Comparison of ENCODE assay signal across 8 cellular contexts in genomic region chr1:155940531-155940992, GRCh38. TPM values are rescaled to one million over a fixed set of nuclear protein-coding genes. Genes with fewer than 3 reads are reported as not detected.
DNase-seq lines count a peak whose midpoint lies in the region; ATAC-seq, FAIRE-seq and TF ChIP-seq lines count a peak whose summit lies in the region.

No MANE protein-coding gene starts in this region.

- H3K9me3 ChIP-seq in SK-N-MC (ENCODE audit: low read depth, low read length) (no peaks in the 10 kb centered on the region), endothelial cell of umbilical vein (replicated peaks; ENCODE audit: control insufficient read depth, insufficient read depth, low read length) (no peaks in the 10 kb centered on the region), neuronal stem cell (replicated peaks in 1 of 2; ENCODE audit: control insufficient read depth in 2 of 2, insufficient read depth in 1 of 2, low read depth in 1 of 2, low read length in 2 of 2) (no peaks in the 10 kb centered on the region)

- H4K8ac ChIP-seq in neuronal stem cell (ENCODE audit: low read depth, low read length) = no peak overlapping the region

- DNase-seq in activated CD8-positive, alpha-beta memory T cell treated with anti-CD3 and anti-CD28 coated beads, Interleukin-2, amount 10 ng/mL, durations not matched to agents 7 days and 5 days = no peak
- DNase-seq in activated CD8-positive, alpha-beta memory T cell treated with anti-CD3 and anti-CD28 coated beads, Interleukin-2, amount 50 U/mL, for 48 hours = no peak
- DNase-seq in SK-N-MC (ENCODE audit: low read depth, low spot score) (no peak), endothelial cell of umbilical vein (ENCODE audit: low read depth, low spot score) (peak; percentile 84), neuronal stem cell (ENCODE audit: low spot score) (no peak), COLO829 (ENCODE audit: low spot score) (no peak), NCI-H1436 (lab: John Stamatoyannopoulos, UW) (no peak)

- intact Hi-C loops in endothelial cell of umbilical vein (cut with micrococcal nuclease) = loop anchor here (1.0 kb wide), 2 partner anchors 22 to 113 kb away; partner anchors contain the start of gene UBQLN4

- H3K14ac ChIP-seq in neuronal stem cell (ENCODE audit: low read length) = no peak overlapping the region

- H3K36me3 Mint-ChIP-seq in activated CD8-positive, alpha-beta memory T cell treated with anti-CD3 and anti-CD28 coated beads, Interleukin-2, amount 10 ng/mL, durations not matched to agents 7 days and 5 days = no peaks in the 10 kb centered on the region

- peak; percentile 87 for TF ChIP-seq POLR2A in endothelial cell of umbilical vein (IDR thresholded peaks at IDR 0.05; ENCODE audit: low read depth, low read length)

- H3K4me3 Mint-ChIP-seq in activated CD8-positive, alpha-beta memory T cell treated with anti-CD3 and anti-CD28 coated beads, Interleukin-2, amount 10 ng/mL, durations not matched to agents 7 days and 5 days = no peak overlapping the region

- H3K4me2 ChIP-seq in endothelial cell of umbilical vein (ENCODE audit: insufficient read depth, low read length) (peak overlapping the region; percentile 87), neuronal stem cell (ENCODE audit: insufficient read depth, low read length, poor library complexity, severe bottlenecking) (no peak overlapping the region)

- H3K4me3 ChIP-seq in SK-N-MC = peak overlapping the region; percentile 17; the same call in 1 of the 2 replicates
- H3K4me3 ChIP-seq in endothelial cell of umbilical vein (replicated peaks in 1 of 3; ENCODE audit: insufficient read depth in 1 of 3, low read depth in 1 of 3, low read length in 3 of 3) = peak overlapping the region in 1 of 3 experiments; percentile 21
- no peak overlapping the region for H3K4me3 ChIP-seq in neuronal stem cell (ENCODE audit: low read length in 2 of 2)

- no peak for TF ChIP-seq CTCF in endothelial cell of umbilical vein (IDR thresholded peaks at IDR 0.05; ENCODE audit: extremely low read depth in 1 of 2, insufficient read depth in 1 of 2, low read depth in 1 of 2, low read length in 2 of 2)

- H3K36me3 ChIP-seq in SK-N-MC (ENCODE audit: insufficient read depth, low read length) (no peaks in the 10 kb centered on the region), endothelial cell of umbilical vein (ENCODE audit: control insufficient read depth in 2 of 2, extremely low read depth in 1 of 2, insufficient read depth in 2 of 2, low read length in 2 of 2) (no peaks in the 10 kb centered on the region), neuronal stem cell (replicated peaks in 1 of 2; ENCODE audit: control insufficient read depth in 2 of 2, insufficient read depth in 2 of 2, low read length in 2 of 2) (no peaks in the 10 kb centered on the region)

- WGBS in neuronal stem cell (ENCODE audit: extremely low coverage in 2 of 2, insufficient read length in 2 of 2, insufficient replicate concordance in 1 of 2), 2 donors = no CpG with 5 or more reads among the region's 4 CpGs

- H3K79me1 ChIP-seq in neuronal stem cell (ENCODE audit: low read depth, low read length) = no peaks in the 10 kb centered on the region

- H2AFZ ChIP-seq in endothelial cell of umbilical vein (ENCODE audit: low read depth, low read length) (no peak overlapping the region), neuronal stem cell (ENCODE audit: low read length) (peak overlapping the region; percentile 65)

- peak overlapping the region; percentile 88 for H3K27ac ChIP-seq in SK-N-MC
- peak overlapping the region; percentile 90 for H3K27ac ChIP-seq in endothelial cell of umbilical vein (ENCODE audit: insufficient read depth, low read depth, low read length)
- no peak overlapping the region for H3K27ac ChIP-seq in neuronal stem cell (replicated peaks; ENCODE audit: low read length)

- no peak overlapping the region for H2BK120ac ChIP-seq in neuronal stem cell (ENCODE audit: low read depth, low read length)

- no peak overlapping the region for H2AK5ac ChIP-seq in neuronal stem cell (ENCODE audit: low read depth, low read length)

- H3K9me1 ChIP-seq in endothelial cell of umbilical vein (replicated peaks; ENCODE audit: control insufficient read depth, extremely low read depth, insufficient read depth, low read length) = no peaks in the 10 kb centered on the region

- FAIRE-seq in endothelial cell of umbilical vein (lab: Jason Lieb, UNC) = peak; percentile 100

- no peaks in the 10 kb centered on the region for H4K20me1 ChIP-seq in endothelial cell of umbilical vein (replicated peaks; ENCODE audit: control insufficient read depth, extremely low read depth, insufficient read depth, low read length)

- BruUV-seq in endothelial cell of umbilical vein (replicated peaks; lab: Mats Ljungman, UMichigan) = TSS peak; percentile 40

- ATAC-seq in activated CD8-positive, alpha-beta memory T cell treated with anti-CD3 and anti-CD28 coated beads, Interleukin-2, amount 10 ng/mL, durations not matched to agents 7 days and 5 days = peak; percentile 20
- no peak for ATAC-seq in GM21786 (IDR thresholded peaks at IDR 0.05; ENCODE audit: unreplicated experiment)

- H2BK12ac ChIP-seq in neuronal stem cell (ENCODE audit: low read length) = no peak overlapping the region

- no peak overlapping the region for H3K23ac ChIP-seq in neuronal stem cell (ENCODE audit: low read depth, low read length, poor library complexity)

- POLR2A ChIA-PET in endothelial cell of umbilical vein (lab: Charles Lee) = interaction anchor here (0.7 kb wide), 1 partner anchor 38 kb away, joined by 4 read pairs; the partner anchor contains the start of gene ARHGEF2

- H3K9me3 Mint-ChIP-seq in activated CD8-positive, alpha-beta memory T cell treated with anti-CD3 and anti-CD28 coated beads, Interleukin-2, amount 10 ng/mL, durations not matched to agents 7 days and 5 days (ENCODE audit: low read depth) = no peaks in the 10 kb centered on the region

- no peak overlapping the region for H2BK5ac ChIP-seq in neuronal stem cell (ENCODE audit: low read length)

- H4K91ac ChIP-seq in neuronal stem cell (ENCODE audit: low read depth, low read length, poor library complexity) = no peak overlapping the region

- H3K27ac Mint-ChIP-seq in activated CD8-positive, alpha-beta memory T cell treated with anti-CD3 and anti-CD28 coated beads, Interleukin-2, amount 10 ng/mL, durations not matched to agents 7 days and 5 days = peak overlapping the region; percentile 81

- no peak overlapping the region for H2BK15ac ChIP-seq in neuronal stem cell (ENCODE audit: low read length)

- peaks cover 28% of the 10 kb centered on the region for H3K4me1 ChIP-seq in endothelial cell of umbilical vein (ENCODE audit: control insufficient read depth, extremely low read depth, insufficient read depth, low read length)
- H3K4me1 ChIP-seq in neuronal stem cell (ENCODE audit: control insufficient read depth in 2 of 2, insufficient read depth in 1 of 2, low read depth in 1 of 2, low read length in 2 of 2) = peaks cover 5 to 8% of the 10 kb centered on the region in 2 donors

- peak overlapping the region; percentile 56 for H3K9ac ChIP-seq in SK-N-MC (ENCODE audit: insufficient read length)
- H3K9ac ChIP-seq in endothelial cell of umbilical vein (replicated peaks; ENCODE audit: extremely low read depth, insufficient read depth, low read length) = peak overlapping the region; percentile 70
- H3K9ac ChIP-seq in neuronal stem cell (ENCODE audit: low read depth, low read length, poor library complexity) = no peak overlapping the region

- no peaks in the 10 kb centered on the region for H3K27me3 Mint-ChIP-seq in activated CD8-positive, alpha-beta memory T cell treated with anti-CD3 and anti-CD28 coated beads, Interleukin-2, amount 10 ng/mL, durations not matched to agents 7 days and 5 days

- no peaks in the 10 kb centered on the region for H3K79me2 ChIP-seq in endothelial cell of umbilical vein (ENCODE audit: control insufficient read depth, insufficient read depth, low read length)

- peaks cover 51% of the 10 kb centered on the region for H3K4me1 Mint-ChIP-seq in activated CD8-positive, alpha-beta memory T cell treated with anti-CD3 and anti-CD28 coated beads, Interleukin-2, amount 10 ng/mL, durations not matched to agents 7 days and 5 days

- dilution Hi-C loops in endothelial cell of umbilical vein (cut with MboI; ENCODE audit: extremely low pct_ligation_motif_present, low sequenced_read_pairs) = no loop called here

- H3K4ac ChIP-seq in neuronal stem cell (ENCODE audit: low read length) = no peak overlapping the region

- CTCF ChIA-PET in activated CD8-positive, alpha-beta memory T cell treated with anti-CD3 and anti-CD28 coated beads, Interleukin-2, amount 10 ng/mL, durations not matched to agents 7 days and 5 days (lab: Charles Lee) = interaction anchor here (0.9 to 5.7 kb wide), 9 partner anchors 9 to 126 kb away, joined by 3 to 119 read pairs (median 7); partner anchors contain the start of gene ARHGEF2
- CTCF ChIA-PET in endothelial cell of umbilical vein (lab: Charles Lee) = interaction anchor here (0.8 to 3.8 kb wide), 8 partner anchors 22 to 189 kb away, joined by 3 to 142 read pairs (median 6); partner anchors contain the start of gene ARHGEF2

- no peaks in the 10 kb centered on the region for H3K27me3 ChIP-seq in endothelial cell of umbilical vein (ENCODE audit: control insufficient read depth in 2 of 2, insufficient read depth in 2 of 2, low read length in 2 of 2)
- no peaks in the 10 kb centered on the region for H3K27me3 ChIP-seq in neuronal stem cell (ENCODE audit: control insufficient read depth in 3 of 3, insufficient read depth in 3 of 3, low read depth in 1 of 3, low read length in 3 of 3)

- no peak overlapping the region for H3K18ac ChIP-seq in neuronal stem cell (ENCODE audit: low read length)

RNA-seq across cellular contexts. Expression of gene RXFP4, which starts 0.9 kb away (rescaled TPM):
- not detected for total RNA-seq in activated CD8-positive, alpha-beta memory T cell treated with anti-CD3 and anti-CD28 coated beads, Interleukin-2, amount 10 ng/mL, durations not matched to agents 7 days and 5 days
- total RNA-seq in endothelial cell of umbilical vein = not detected in 2 replicates
- polyA plus RNA-seq in endothelial cell of umbilical vein = not detected in 2 replicates
- not detected in 2 replicates for polyA plus RNA-seq in endothelial cell of umbilical vein (2011; cell fraction: cytosol; rRNA removed)
- polyA plus RNA-seq in endothelial cell of umbilical vein (2011; cell fraction: nucleus; rRNA removed) = not detected in 2 replicates
- polyA plus RNA-seq in endothelial cell of umbilical vein (2012) = not detected in 2 replicates
- not detected in 2 replicates for polyA minus RNA-seq in endothelial cell of umbilical vein
- polyA minus RNA-seq in endothelial cell of umbilical vein (2011; cell fraction: cytosol; rRNA and poly(A)+ RNA removed) = not detected
- 0.34 TPM in 1 of 2 replicates, not detected in the other for polyA minus RNA-seq in endothelial cell of umbilical vein (2011; cell fraction: nucleus; rRNA and poly(A)+ RNA removed)
- polyA plus RNA-seq in neuronal stem cell (2013, experiment 1 of 2) = not detected
- not detected for polyA plus RNA-seq in neuronal stem cell (2013, experiment 2 of 2)

RNA-seq across cellular contexts. Expression of gene KHDC4, which starts 6.3 kb away (rescaled TPM):
- total RNA-seq in activated CD8-positive, alpha-beta memory T cell treated with anti-CD3 and anti-CD28 coated beads, Interleukin-2, amount 10 ng/mL, durations not matched to agents 7 days and 5 days = 10 to 100 TPM; 80.2 to 99.4 TPM
- total RNA-seq in endothelial cell of umbilical vein = 54.1 and 55.6 TPM in 2 replicates
- 47.9 and 48.6 TPM in 2 replicates for polyA plus RNA-seq in endothelial cell of umbilical vein
- 22.4 and 25.5 TPM in 2 replicates for polyA plus RNA-seq in endothelial cell of umbilical vein (2011; cell fraction: cytosol; rRNA removed)
- 123 and 207 TPM in 2 replicates for polyA plus RNA-seq in endothelial cell of umbilical vein (2011; cell fraction: nucleus; rRNA removed)
- polyA plus RNA-seq in endothelial cell of umbilical vein (2012) = 19.8 and 29.0 TPM in 2 replicates
- 75.4 and 81.4 TPM in 2 replicates for polyA minus RNA-seq in endothelial cell of umbilical vein
- polyA minus RNA-seq in endothelial cell of umbilical vein (2011; cell fraction: cytosol; rRNA and poly(A)+ RNA removed) = 50.2 TPM
- polyA minus RNA-seq in endothelial cell of umbilical vein (2011; cell fraction: nucleus; rRNA and poly(A)+ RNA removed) = 68.0 and 96.9 TPM in 2 replicates
- 41.1 TPM for polyA plus RNA-seq in neuronal stem cell (2013, experiment 1 of 2)
- polyA plus RNA-seq in neuronal stem cell (2013, experiment 2 of 2) = 42.2 TPM

RNA-seq across cellular contexts. Expression of gene RIT1, which starts 29.4 kb away (rescaled TPM):
- total RNA-seq in activated CD8-positive, alpha-beta memory T cell treated with anti-CD3 and anti-CD28 coated beads, Interleukin-2, amount 10 ng/mL, durations not matched to agents 7 days and 5 days = 10 to 100 TPM; 24.0 to 24.7 TPM
- 46.4 and 47.8 TPM in 2 replicates for total RNA-seq in endothelial cell of umbilical vein
- 52.0 and 65.5 TPM in 2 replicates for polyA plus RNA-seq in endothelial cell of umbilical vein
- polyA plus RNA-seq in endothelial cell of umbilical vein (2011; cell fraction: cytosol; rRNA removed) = 56.2 and 62.6 TPM in 2 replicates
- 41.7 and 45.6 TPM in 2 replicates for polyA plus RNA-seq in endothelial cell of umbilical vein (2011; cell fraction: nucleus; rRNA removed)
- polyA plus RNA-seq in endothelial cell of umbilical vein (2012) = 36.1 and 37.2 TPM in 2 replicates
- 79.4 and 130 TPM in 2 replicates for polyA minus RNA-seq in endothelial cell of umbilical vein
- 15.1 TPM for polyA minus RNA-seq in endothelial cell of umbilical vein (2011; cell fraction: cytosol; rRNA and poly(A)+ RNA removed)
- 21.7 and 35.0 TPM in 2 replicates for polyA minus RNA-seq in endothelial cell of umbilical vein (2011; cell fraction: nucleus; rRNA and poly(A)+ RNA removed)
- 22.1 TPM for polyA plus RNA-seq in neuronal stem cell (2013, experiment 1 of 2)
- 22.2 TPM for polyA plus RNA-seq in neuronal stem cell (2013, experiment 2 of 2)

RNA-seq across cellular contexts. Expression of gene ARHGEF2, which starts 37.8 kb away (rescaled TPM):
- 100 to 1,000 TPM; 159 to 161 TPM for total RNA-seq in activated CD8-positive, alpha-beta memory T cell treated with anti-CD3 and anti-CD28 coated beads, Interleukin-2, amount 10 ng/mL, durations not matched to agents 7 days and 5 days
- total RNA-seq in endothelial cell of umbilical vein = 110 and 118 TPM in 2 replicates
- 59.2 and 62.0 TPM in 2 replicates for polyA plus RNA-seq in endothelial cell of umbilical vein
- 67.4 and 113 TPM in 2 replicates for polyA plus RNA-seq in endothelial cell of umbilical vein (2011; cell fraction: cytosol; rRNA removed)
- 270 and 317 TPM in 2 replicates for polyA plus RNA-seq in endothelial cell of umbilical vein (2011; cell fraction: nucleus; rRNA removed)
- polyA plus RNA-seq in endothelial cell of umbilical vein (2012) = 50.9 and 52.8 TPM in 2 replicates
- 81.5 and 92.0 TPM in 2 replicates for polyA minus RNA-seq in endothelial cell of umbilical vein
- polyA minus RNA-seq in endothelial cell of umbilical vein (2011; cell fraction: cytosol; rRNA and poly(A)+ RNA removed) = 29.1 TPM
- polyA minus RNA-seq in endothelial cell of umbilical vein (2011; cell fraction: nucleus; rRNA and poly(A)+ RNA removed) = 55.2 and 62.7 TPM in 2 replicates
- 55.4 TPM for polyA plus RNA-seq in neuronal stem cell (2013, experiment 1 of 2)
- polyA plus RNA-seq in neuronal stem cell (2013, experiment 2 of 2) = 57.0 TPM
